In the genomic region with DNA sequence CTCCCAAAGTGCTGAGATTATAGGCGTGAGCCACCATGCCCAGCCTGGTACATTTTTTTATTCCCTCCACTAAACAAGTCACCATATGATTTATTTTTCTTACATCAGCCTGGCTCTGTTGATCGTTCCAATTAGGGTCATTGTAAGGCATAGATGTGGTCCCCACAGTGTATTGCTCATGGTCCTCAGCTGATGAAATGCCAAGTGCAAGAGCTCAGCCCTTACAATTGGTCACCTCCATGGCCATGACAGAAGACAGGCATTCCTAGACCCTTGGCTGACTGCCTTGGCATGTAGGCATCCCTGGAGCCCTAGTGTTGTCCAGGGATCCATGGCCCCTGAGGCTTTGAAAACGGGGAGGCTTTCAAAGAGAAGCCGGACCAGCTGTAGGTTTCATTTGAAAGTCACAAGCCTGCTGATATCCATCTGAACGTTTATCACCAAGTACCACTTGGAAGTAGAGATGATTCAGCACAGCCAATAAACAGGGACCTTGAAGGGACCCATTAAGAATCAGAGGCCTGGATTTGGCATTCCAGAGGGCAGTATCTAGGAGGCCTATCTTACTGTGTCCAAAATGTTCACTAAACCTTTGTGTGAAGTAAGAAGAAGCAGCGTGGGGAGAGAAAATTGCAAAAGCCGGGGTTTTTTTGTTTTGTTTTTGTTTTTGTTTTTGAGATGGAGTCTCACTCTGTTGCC, we compare ENCODE assay signal across 1 cellular context.
TF ChIP-seq lines count a peak whose summit lies in the region.

No MANE protein-coding gene starts in this region.

TF ChIP-seq in K562, 482 proteins besides CTCF, POLR2A, EP300 and RAD21 (continued from another document):
- no peak for TF ChIP-seq SIN3A (IDR thresholded peaks at IDR 0.05; ENCODE audit: borderline replicate concordance in 2 of 2, control insufficient read depth in 1 of 2, low read depth in 2 of 2, low read length in 2 of 2)
- TF ChIP-seq, protein P1, sequence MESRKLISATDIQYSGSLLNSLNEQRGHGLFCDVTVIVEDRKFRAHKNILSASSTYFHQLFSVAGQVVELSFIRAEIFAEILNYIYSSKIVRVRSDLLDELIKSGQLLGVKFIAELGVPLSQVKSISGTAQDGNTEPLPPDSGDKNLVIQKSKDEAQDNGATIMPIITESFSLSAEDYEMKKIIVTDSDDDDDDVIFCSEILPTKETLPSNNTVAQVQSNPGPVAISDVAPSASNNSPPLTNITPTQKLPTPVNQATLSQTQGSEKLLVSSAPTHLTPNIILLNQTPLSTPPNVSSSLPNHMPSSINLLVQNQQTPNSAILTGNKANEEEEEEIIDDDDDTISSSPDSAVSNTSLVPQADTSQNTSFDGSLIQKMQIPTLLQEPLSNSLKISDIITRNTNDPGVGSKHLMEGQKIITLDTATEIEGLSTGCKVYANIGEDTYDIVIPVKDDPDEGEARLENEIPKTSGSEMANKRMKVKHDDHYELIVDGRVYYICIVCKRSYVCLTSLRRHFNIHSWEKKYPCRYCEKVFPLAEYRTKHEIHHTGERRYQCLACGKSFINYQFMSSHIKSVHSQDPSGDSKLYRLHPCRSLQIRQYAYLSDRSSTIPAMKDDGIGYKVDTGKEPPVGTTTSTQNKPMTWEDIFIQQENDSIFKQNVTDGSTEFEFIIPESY (CRISPR knock-in tag; IDR thresholded peaks at IDR 0.05): no peak
- no peak for TF ChIP-seq ZNF586 (CRISPR knock-in tag; conservative IDR thresholded peaks at IDR 0.05)
- TF ChIP-seq, protein P2, sequence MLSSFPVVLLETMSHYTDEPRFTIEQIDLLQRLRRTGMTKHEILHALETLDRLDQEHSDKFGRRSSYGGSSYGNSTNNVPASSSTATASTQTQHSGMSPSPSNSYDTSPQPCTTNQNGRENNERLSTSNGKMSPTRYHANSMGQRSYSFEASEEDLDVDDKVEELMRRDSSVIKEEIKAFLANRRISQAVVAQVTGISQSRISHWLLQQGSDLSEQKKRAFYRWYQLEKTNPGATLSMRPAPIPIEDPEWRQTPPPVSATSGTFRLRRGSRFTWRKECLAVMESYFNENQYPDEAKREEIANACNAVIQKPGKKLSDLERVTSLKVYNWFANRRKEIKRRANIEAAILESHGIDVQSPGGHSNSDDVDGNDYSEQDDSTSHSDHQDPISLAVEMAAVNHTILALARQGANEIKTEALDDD (IDR thresholded peaks at IDR 0.05): no peak
- peak; percentile 47; the same call in 1 of the 2 replicates for TF ChIP-seq SMARCE1 (IDR thresholded peaks at IDR 0.05)
- peak in 1 of 2 experiments; percentile 87; a peak in 2 of 4 replicates for TF ChIP-seq RCOR1 (IDR thresholded peaks at IDR 0.05; ENCODE audit: borderline replicate concordance in 1 of 2, low read depth in 2 of 2, low read length in 2 of 2)
- TF ChIP-seq, protein P3, sequence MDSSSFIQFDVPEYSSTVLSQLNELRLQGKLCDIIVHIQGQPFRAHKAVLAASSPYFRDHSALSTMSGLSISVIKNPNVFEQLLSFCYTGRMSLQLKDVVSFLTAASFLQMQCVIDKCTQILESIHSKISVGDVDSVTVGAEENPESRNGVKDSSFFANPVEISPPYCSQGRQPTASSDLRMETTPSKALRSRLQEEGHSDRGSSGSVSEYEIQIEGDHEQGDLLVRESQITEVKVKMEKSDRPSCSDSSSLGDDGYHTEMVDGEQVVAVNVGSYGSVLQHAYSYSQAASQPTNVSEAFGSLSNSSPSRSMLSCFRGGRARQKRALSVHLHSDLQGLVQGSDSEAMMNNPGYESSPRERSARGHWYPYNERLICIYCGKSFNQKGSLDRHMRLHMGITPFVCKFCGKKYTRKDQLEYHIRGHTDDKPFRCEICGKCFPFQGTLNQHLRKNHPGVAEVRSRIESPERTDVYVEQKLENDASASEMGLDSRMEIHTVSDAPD (CRISPR knock-in tag; IDR thresholded peaks at IDR 0.05): no peak
- TF ChIP-seq ZC3H4 (CRISPR knock-in tag; IDR thresholded peaks at IDR 0.05; ENCODE audit: borderline replicate concordance): no peak
- no peak for TF ChIP-seq NCOA1 (IDR thresholded peaks at IDR 0.05; ENCODE audit: low read depth)
- peak; percentile 28; the same call in 1 of the 2 replicates for TF ChIP-seq TAL1 (IDR thresholded peaks at IDR 0.05)
- TF ChIP-seq ZNF12 (CRISPR knock-in tag; IDR thresholded peaks at IDR 0.05): no peak
- TF ChIP-seq, protein P4, sequence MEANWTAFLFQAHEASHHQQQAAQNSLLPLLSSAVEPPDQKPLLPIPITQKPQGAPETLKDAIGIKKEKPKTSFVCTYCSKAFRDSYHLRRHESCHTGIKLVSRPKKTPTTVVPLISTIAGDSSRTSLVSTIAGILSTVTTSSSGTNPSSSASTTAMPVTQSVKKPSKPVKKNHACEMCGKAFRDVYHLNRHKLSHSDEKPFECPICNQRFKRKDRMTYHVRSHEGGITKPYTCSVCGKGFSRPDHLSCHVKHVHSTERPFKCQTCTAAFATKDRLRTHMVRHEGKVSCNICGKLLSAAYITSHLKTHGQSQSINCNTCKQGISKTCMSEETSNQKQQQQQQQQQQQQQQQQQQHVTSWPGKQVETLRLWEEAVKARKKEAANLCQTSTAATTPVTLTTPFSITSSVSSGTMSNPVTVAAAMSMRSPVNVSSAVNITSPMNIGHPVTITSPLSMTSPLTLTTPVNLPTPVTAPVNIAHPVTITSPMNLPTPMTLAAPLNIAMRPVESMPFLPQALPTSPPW (CRISPR knock-in tag; IDR thresholded peaks at IDR 0.05): no peak
- TF ChIP-seq MYC (IDR thresholded peaks at IDR 0.05; ENCODE audit: low read depth, low read length): no peak
- no peak for TF ChIP-seq MYC (CRISPR knock-in tag; IDR thresholded peaks at IDR 0.05; ENCODE audit: borderline replicate concordance, low read depth)
- TF ChIP-seq SRSF1 (IDR thresholded peaks at IDR 0.05; ENCODE audit: low read depth, low read length): no peak
- no peak for TF ChIP-seq NCOA2 (IDR thresholded peaks at IDR 0.05; ENCODE audit: partially characterized antibody in 2 of 2)
- TF ChIP-seq JUN (IDR thresholded peaks at IDR 0.05; ENCODE audit: borderline replicate concordance, low read depth, low read length): no peak
- TF ChIP-seq JUN (CRISPR knock-in tag; IDR thresholded peaks at IDR 0.05; ENCODE audit: borderline replicate concordance): no peak
- TF ChIP-seq, protein P5, sequence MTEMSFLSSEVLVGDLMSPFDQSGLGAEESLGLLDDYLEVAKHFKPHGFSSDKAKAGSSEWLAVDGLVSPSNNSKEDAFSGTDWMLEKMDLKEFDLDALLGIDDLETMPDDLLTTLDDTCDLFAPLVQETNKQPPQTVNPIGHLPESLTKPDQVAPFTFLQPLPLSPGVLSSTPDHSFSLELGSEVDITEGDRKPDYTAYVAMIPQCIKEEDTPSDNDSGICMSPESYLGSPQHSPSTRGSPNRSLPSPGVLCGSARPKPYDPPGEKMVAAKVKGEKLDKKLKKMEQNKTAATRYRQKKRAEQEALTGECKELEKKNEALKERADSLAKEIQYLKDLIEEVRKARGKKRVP (CRISPR knock-in tag; IDR thresholded peaks at IDR 0.05): no peak
- no peak for TF ChIP-seq ETV1 (tag; conservative IDR thresholded peaks at IDR 0.05; ENCODE audit: low read depth)
- TF ChIP-seq HDAC3 (IDR thresholded peaks at IDR 0.05; ENCODE audit: borderline replicate concordance, partially characterized antibody): no peak
- TF ChIP-seq CHD4 (IDR thresholded peaks at IDR 0.05; ENCODE audit: insufficient read depth, insufficient replicate concordance, low read depth, low read length, poor library complexity, severe bottlenecking): no peak
- TF ChIP-seq MCM5 (IDR thresholded peaks at IDR 0.05; ENCODE audit: low read depth): no peak
- TF ChIP-seq, protein P6, sequence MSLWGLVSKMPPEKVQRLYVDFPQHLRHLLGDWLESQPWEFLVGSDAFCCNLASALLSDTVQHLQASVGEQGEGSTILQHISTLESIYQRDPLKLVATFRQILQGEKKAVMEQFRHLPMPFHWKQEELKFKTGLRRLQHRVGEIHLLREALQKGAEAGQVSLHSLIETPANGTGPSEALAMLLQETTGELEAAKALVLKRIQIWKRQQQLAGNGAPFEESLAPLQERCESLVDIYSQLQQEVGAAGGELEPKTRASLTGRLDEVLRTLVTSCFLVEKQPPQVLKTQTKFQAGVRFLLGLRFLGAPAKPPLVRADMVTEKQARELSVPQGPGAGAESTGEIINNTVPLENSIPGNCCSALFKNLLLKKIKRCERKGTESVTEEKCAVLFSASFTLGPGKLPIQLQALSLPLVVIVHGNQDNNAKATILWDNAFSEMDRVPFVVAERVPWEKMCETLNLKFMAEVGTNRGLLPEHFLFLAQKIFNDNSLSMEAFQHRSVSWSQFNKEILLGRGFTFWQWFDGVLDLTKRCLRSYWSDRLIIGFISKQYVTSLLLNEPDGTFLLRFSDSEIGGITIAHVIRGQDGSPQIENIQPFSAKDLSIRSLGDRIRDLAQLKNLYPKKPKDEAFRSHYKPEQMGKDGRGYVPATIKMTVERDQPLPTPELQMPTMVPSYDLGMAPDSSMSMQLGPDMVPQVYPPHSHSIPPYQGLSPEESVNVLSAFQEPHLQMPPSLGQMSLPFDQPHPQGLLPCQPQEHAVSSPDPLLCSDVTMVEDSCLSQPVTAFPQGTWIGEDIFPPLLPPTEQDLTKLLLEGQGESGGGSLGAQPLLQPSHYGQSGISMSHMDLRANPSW (CRISPR knock-in tag; IDR thresholded peaks at IDR 0.05): no peak
- TF ChIP-seq ZBTB1 (CRISPR knock-in tag; IDR thresholded peaks at IDR 0.05; ENCODE audit: borderline replicate concordance, low read depth): no peak
- TF ChIP-seq, protein P7, sequence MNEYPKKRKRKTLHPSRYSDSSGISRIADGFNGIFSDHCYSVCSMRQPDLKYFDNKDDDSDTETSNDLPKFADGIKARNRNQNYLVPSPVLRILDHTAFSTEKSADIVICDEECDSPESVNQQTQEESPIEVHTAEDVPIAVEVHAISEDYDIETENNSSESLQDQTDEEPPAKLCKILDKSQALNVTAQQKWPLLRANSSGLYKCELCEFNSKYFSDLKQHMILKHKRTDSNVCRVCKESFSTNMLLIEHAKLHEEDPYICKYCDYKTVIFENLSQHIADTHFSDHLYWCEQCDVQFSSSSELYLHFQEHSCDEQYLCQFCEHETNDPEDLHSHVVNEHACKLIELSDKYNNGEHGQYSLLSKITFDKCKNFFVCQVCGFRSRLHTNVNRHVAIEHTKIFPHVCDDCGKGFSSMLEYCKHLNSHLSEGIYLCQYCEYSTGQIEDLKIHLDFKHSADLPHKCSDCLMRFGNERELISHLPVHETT (CRISPR knock-in tag; conservative IDR thresholded peaks at IDR 0.05 in 1 of 2, IDR thresholded peaks at IDR 0.05 in 1 of 2): no peak
